8 cellular contexts compared by ENCODE assay signal in the genomic region with DNA sequence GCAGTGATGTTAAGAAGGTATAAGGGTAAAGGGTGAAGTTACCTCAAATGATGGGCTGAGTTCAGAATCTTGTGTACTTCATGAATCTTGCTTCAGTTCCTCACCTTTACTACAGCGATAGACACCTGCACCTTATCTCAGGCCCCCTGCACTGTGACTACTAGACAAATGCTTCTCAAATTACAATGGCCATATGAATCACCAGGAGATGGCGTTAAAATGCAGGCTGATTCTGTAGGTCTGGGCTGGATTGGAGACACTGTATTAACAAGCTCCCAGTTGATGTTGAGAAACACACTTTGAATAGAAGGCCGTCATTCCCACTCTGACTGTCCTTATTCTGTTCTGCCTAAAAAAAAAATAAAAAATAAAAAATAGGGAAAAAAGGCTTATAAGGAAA. TPM values are rescaled to one million over a fixed set of nuclear protein-coding genes. Genes with fewer than 3 reads are reported as not detected.
DNase-seq lines count a peak whose midpoint lies in the region; ATAC-seq and TF ChIP-seq lines count a peak whose summit lies in the region.

No MANE protein-coding gene starts in this region.

- TF ChIP-seq CTCF in AG04450 (IDR thresholded peaks at IDR 0.05; ENCODE audit: low read depth, low read length): peak; percentile 74

- no peaks in the 10 kb centered on the region for H3K27me3 ChIP-seq in AG04450 (ENCODE audit: control insufficient read depth, insufficient read depth, low read length)

- no peak overlapping the region for H3K4me3 ChIP-seq in AG04450 (ENCODE audit: low read depth, low read length)

- POLR2A ChIA-PET in AG04450 (lab: Yijun Ruan, JAX): interaction anchor here (0.8 kb wide), 1 partner anchor 57 kb away, joined by 4 read pairs; no protein-coding TSS in a partner anchor

- peak; percentile 59 for ATAC-seq in HG02884 (IDR thresholded peaks at IDR 0.05; ENCODE audit: unreplicated experiment)
- no peak for ATAC-seq in GM21381 (IDR thresholded peaks at IDR 0.05; ENCODE audit: unreplicated experiment)

- CTCF ChIA-PET in AG04450 (lab: Charles Lee): interaction anchor here (0.5 to 4.3 kb wide), 16 partner anchors 9 to 737 kb away, joined by 3 to 126 read pairs (median 4); a partner anchor contains a TSS

- H3K9me3 ChIP-seq in AG04450 (ENCODE audit: control insufficient read depth, insufficient read depth, low read length): no peaks in the 10 kb centered on the region

- DNase-seq in AG04450 (ENCODE audit: low read depth, low spot score) (peak; percentile 37), SHP77 treated with DMSO at 0.1 percent for 48 hours (lab: John Stamatoyannopoulos, UW) (peak; percentile 31), hepatic stellate cell (ENCODE audit: low spot score) (peak; percentile 4), HK-2 (ENCODE audit: unreplicated experiment) (no peak)
- DNase-seq in activated CD4-positive, CD25-positive, alpha-beta regulatory T cell treated with anti-CD3 and anti-CD28 coated beads, Interleukin-2, amount 50 U/mL, for 72 hours: no peak
- DNase-seq in central memory CD4-positive, alpha-beta T cell: no peak

- H3K27ac ChIP-seq in AG04450 (ENCODE audit: low read depth, low read length): no peak overlapping the region

RNA-seq across cellular contexts. Expression of a gene that starts 29.8 kb away (rescaled TPM):
- polyA plus RNA-seq in AG04450 (2011; rRNA removed): 175 and 229 TPM in 2 replicates
- 89.4 and 119 TPM in 2 replicates for polyA minus RNA-seq in AG04450 (2011; rRNA and poly(A)+ RNA removed)

Comparison
In these comparisons a context has a peak if more than half of its experiments do, and no peak if none do; other contexts are left out.
1. DNase-seq: peak in AG04450 (single experiment), SHP77 treated with DMSO at 0.1 percent for 48 hours (single experiment) and hepatic stellate cell (single experiment); none in activated CD4-positive, CD25-positive, alpha-beta regulatory T cell treated with anti-CD3 and anti-CD28 coated beads, Interleukin-2, amount 50 U/mL, for 72 hours (single experiment), HK-2 (single experiment) and central memory CD4-positive, alpha-beta T cell (single experiment).